12 cellular contexts compared by ENCODE assay signal in genomic region chr1:1799716-1800115, GRCh38. TPM values are rescaled to one million over a fixed set of nuclear protein-coding genes. Genes with fewer than 3 reads are reported as not detected.
DNase-seq lines count a peak whose midpoint lies in the region; ATAC-seq and TF ChIP-seq lines count a peak whose summit lies in the region.
"Had no signal": no experiment of that assay in that cellular context is flagged by ENCODE, and none has a peak within 500 bp of the region (broad histone marks: within the 10 kb centered on the region; RNA-seq: fewer than 3 reads in every experiment).

No MANE protein-coding gene starts in this region.

- H3K36me3 ChIP-seq in naive thymus-derived CD4-positive, alpha-beta T cell (ENCODE audit: control insufficient read depth in 2 of 3, insufficient read depth in 3 of 3, low read length in 3 of 3) = peaks cover 8 to 80% (median 8%) of the 10 kb centered on the region in 3 experiments
- H3K36me3 ChIP-seq in gastroesophageal sphincter = peaks cover 0 to 91% of the 10 kb centered on the region in 2 donors

- peaks cover 9 to 36% (median 27%) of the 10 kb centered on the region in 7 donors for H3K4me1 Mint-ChIP-seq in naive thymus-derived CD4-positive, alpha-beta T cell

- 69 to 76% methylated on average over 5 of the region's 5 CpGs for WGBS in gastroesophageal sphincter (ENCODE audit: low coverage in 1 of 2), 2 donors

- POLR2A ChIA-PET in naive thymus-derived CD4-positive, alpha-beta T cell (lab: Charles Lee) = no interaction called here

- H3K27ac ChIP-seq in naive thymus-derived CD4-positive, alpha-beta T cell (ENCODE audit: low read depth, low read length) = peak overlapping the region; percentile 18
- H3K27ac ChIP-seq in gastroesophageal sphincter = no peak overlapping the region

- no peak for TF ChIP-seq EP300 in gastroesophageal sphincter (IDR thresholded peaks at IDR 0.05)

- no peaks in the 10 kb centered on the region for H3K27me3 ChIP-seq in naive thymus-derived CD4-positive, alpha-beta T cell (ENCODE audit: control insufficient read depth in 2 of 2, insufficient read depth in 2 of 2, low read length in 2 of 2)
- H3K27me3 ChIP-seq in gastroesophageal sphincter = no peaks in the 10 kb centered on the region

- H3K4me1 ChIP-seq in naive thymus-derived CD4-positive, alpha-beta T cell (ENCODE audit: control insufficient read depth in 2 of 2, insufficient read depth in 2 of 2, low read length in 2 of 2) = peaks cover 0 to 3% of the 10 kb centered on the region in 2 donors
- no peaks in the 10 kb centered on the region for H3K4me1 ChIP-seq in gastroesophageal sphincter

- peak overlapping the region in 6 of 9 donors; percentile 24 to 58 (median 40) for H3K27ac Mint-ChIP-seq in naive thymus-derived CD4-positive, alpha-beta T cell
- H3K27ac Mint-ChIP-seq: dendritic cell treated with granulocyte-macrophage colony-stimulating factor and Interleukin-4, amounts not matched to agents 40 ng/mL and 50 ng/mL, for 4 days had no signal

- CTCF ChIA-PET in naive thymus-derived CD4-positive, alpha-beta T cell (lab: Charles Lee) = interaction anchor here (1.2 kb wide), 1 partner anchor 55 kb away, joined by 4 read pairs; no protein-coding TSS in a partner anchor

- no peak overlapping the region for H3K4me3 Mint-ChIP-seq in naive thymus-derived CD4-positive, alpha-beta T cell
- H3K4me3 Mint-ChIP-seq: dendritic cell treated with granulocyte-macrophage colony-stimulating factor and Interleukin-4, amounts not matched to agents 40 ng/mL and 50 ng/mL, for 4 days had no signal

- no peak for TF ChIP-seq POLR2A in gastroesophageal sphincter (IDR thresholded peaks at IDR 0.05)

- ATAC-seq in GM18511 (IDR thresholded peaks at IDR 0.05; ENCODE audit: unreplicated experiment) (peak; percentile 88), GM21529 (IDR thresholded peaks at IDR 0.05; ENCODE audit: unreplicated experiment) (peak; percentile 80), HG03460 (IDR thresholded peaks at IDR 0.05; ENCODE audit: unreplicated experiment) (peak; percentile 70), gastroesophageal sphincter (no peak)
- no peak for ATAC-seq in naive thymus-derived CD4-positive, alpha-beta T cell

- H3K4me3 ChIP-seq in naive thymus-derived CD4-positive, alpha-beta T cell (ENCODE audit: low read length) = no peak overlapping the region
- H3K4me3 ChIP-seq in foreskin fibroblast (ENCODE audit: low read depth in 1 of 2, low read length in 2 of 2) (no peak overlapping the region), gastroesophageal sphincter (no peak overlapping the region)

- peaks cover 0 to 46% (median 14%) of the 10 kb centered on the region in 5 donors for H3K36me3 Mint-ChIP-seq in naive thymus-derived CD4-positive, alpha-beta T cell

- H3K27me3 Mint-ChIP-seq in naive thymus-derived CD4-positive, alpha-beta T cell = no peaks in the 10 kb centered on the region
- H3K27me3 Mint-ChIP-seq: dendritic cell treated with granulocyte-macrophage colony-stimulating factor and Interleukin-4, amounts not matched to agents 40 ng/mL and 50 ng/mL, for 4 days had no signal

- no peaks in the 10 kb centered on the region for H3K9me3 ChIP-seq in naive thymus-derived CD4-positive, alpha-beta T cell (ENCODE audit: control insufficient read depth in 2 of 3, low read length in 3 of 3)
- H3K9me3 ChIP-seq in gastroesophageal sphincter = no peaks in the 10 kb centered on the region

- no peak for DNase-seq in naive thymus-derived CD4-positive, alpha-beta T cell
- DNase-seq in stimulated activated naive CD4-positive, alpha-beta T cell (lab: John Stamatoyannopoulos, UW) = no peak
- no peak for DNase-seq in NAMALWA (ENCODE audit: low spot score)
- DNase-seq in foreskin fibroblast = no peak
- DNase-seq: hippocampal formation, NCI-H2107, nucleus accumbens had no signal

- H3K9me3 Mint-ChIP-seq in naive thymus-derived CD4-positive, alpha-beta T cell = peaks cover 0 to 7% (median 0%) of the 10 kb centered on the region in 11 donors
- H3K9me3 Mint-ChIP-seq: dendritic cell treated with granulocyte-macrophage colony-stimulating factor and Interleukin-4, amounts not matched to agents 40 ng/mL and 50 ng/mL, for 4 days had no signal

- TF ChIP-seq CTCF in foreskin fibroblast (IDR thresholded peaks at IDR 0.05; ENCODE audit: low read depth, low read length) (no peak), gastroesophageal sphincter (IDR thresholded peaks at IDR 0.05) (no peak)

- intact Hi-C loops in naive thymus-derived CD4-positive, alpha-beta T cell (cut with micrococcal nuclease) = no loop called here

RNA-seq across cellular contexts. Expression of gene NADK, which starts 21.4 kb away (rescaled TPM):
- 100 to 1,000 TPM in 1 of 5 experiments, 10 to 100 TPM in 4; 45.2 to 115 (median 50.3) TPM for total RNA-seq in naive thymus-derived CD4-positive, alpha-beta T cell
- 10 to 100 TPM; 14.7 to 24.0 TPM for polyA plus RNA-seq in naive thymus-derived CD4-positive, alpha-beta T cell
- 10 to 100 TPM; 69.8 to 82.5 (median 73.8) TPM for total RNA-seq in gastroesophageal sphincter

Comparison
In these comparisons a context has a peak if more than half of its experiments do, and no peak if none do; other contexts are left out.
1. ATAC-seq: peak in GM18511 (single experiment), GM21529 (single experiment) and HG03460 (single experiment); none in naive thymus-derived CD4-positive, alpha-beta T cell (single experiment) and gastroesophageal sphincter (single experiment).